In genomic region chr20:34102342-34102741, GRCh38 we compare ENCODE assay signal across 1 cellular context.
A peak's percentile ranks its signal among the peaks of the same experiment; 100 is the strongest.
TF ChIP-seq lines count a peak whose summit lies in the region.

No MANE protein-coding gene starts in this region.

TF ChIP-seq in HepG2, 621 proteins besides CTCF, POLR2A, EP300 and RAD21:
- TF ChIP-seq BCL3 (CRISPR knock-in tag; IDR thresholded peaks at IDR 0.05) (no peak), ZBTB20 (CRISPR knock-in tag; IDR thresholded peaks at IDR 0.05; ENCODE audit: borderline replicate concordance, low read depth) (no peak), TEF (CRISPR knock-in tag; IDR thresholded peaks at IDR 0.05) (no peak), POLR2AphosphoS5 (IDR thresholded peaks at IDR 0.05; ENCODE audit: low read depth, low read length) (0 out of 2 replicates have a peak, but pooled peaks have one; percentile 2), RBFOX2 (IDR thresholded peaks at IDR 0.05; ENCODE audit: low read depth, low read length) (peak; percentile 62), MBD4 (IDR thresholded peaks at IDR 0.05; ENCODE audit: borderline replicate concordance, low read length) (peak; percentile 29; the same call in 1 of the 2 replicates)
